ENCODE assay signal across 16 cellular contexts in genomic region chr11:93589347-93589746, GRCh38.
"Had no signal": no experiment of that assay in that cellular context is flagged by ENCODE, and none has a peak within 500 bp of the region (broad histone marks: within the 10 kb centered on the region; RNA-seq: fewer than 3 reads in every experiment).

No MANE protein-coding gene starts in this region.

- H3K4me3 ChIP-seq: dorsolateral prefrontal cortex, hepatocyte, neural progenitor cell, ovary, smooth muscle cell, testis, tibial nerve had no signal

- H3K9ac ChIP-seq: neural progenitor cell had no signal

- H3K9me3 ChIP-seq: ovary, testis, tibial nerve had no signal

- H3K4me1 ChIP-seq: neural progenitor cell, testis, tibial nerve had no signal

- DNase-seq: cortex of kidney; dorsolateral prefrontal cortex; effector CD8-positive, alpha-beta T cell; foreskin melanocyte; head of caudate nucleus; mammary epithelial cell; nucleus accumbens; ovary; right cardiac atrium; stimulated activated CD4-positive, alpha-beta T cell treated with anti-CD3 and anti-CD28 coated beads, Interleukin-2, amount 100 ng/mL, for 48 hours; stimulated activated naive CD8-positive, alpha-beta T cell treated with anti-CD3 and anti-CD28 coated beads, Interleukin-15, Interleukin-2, amounts not matched to agents 100 U/mL and 50 U/mL, for 24 hours; testis had no signal

- H3K36me3 ChIP-seq: neural progenitor cell, ovary, tibial nerve had no signal

- H3K27ac ChIP-seq: dorsolateral prefrontal cortex, hepatocyte, neural progenitor cell, ovary, testis, tibial nerve had no signal

- H3K27me3 ChIP-seq: hepatocyte, neural progenitor cell, ovary, testis, tibial nerve had no signal
